ENCODE assay signal across 14 cellular contexts in genomic region chr4:126702747-126703146, GRCh38.
A peak's percentile ranks its signal among the peaks of the same experiment; 100 is the strongest.
DNase-seq lines count a peak whose midpoint lies in the region; ATAC-seq and TF ChIP-seq lines count a peak whose summit lies in the region.
"Had no signal": no experiment of that assay in that cellular context is flagged by ENCODE, and none has a peak within 500 bp of the region (broad histone marks: within the 10 kb centered on the region; RNA-seq: fewer than 3 reads in every experiment).

No MANE protein-coding gene starts in this region.

- no peak overlapping the region for H2AK5ac ChIP-seq in mesendoderm (ENCODE audit: low read length)

- H3K27me3 ChIP-seq in right cardiac atrium (ENCODE audit: control insufficient read depth, insufficient read depth) (no peaks in the 10 kb centered on the region), mesendoderm (ENCODE audit: insufficient read depth, low read length, poor library complexity) (no peaks in the 10 kb centered on the region), psoas muscle (ENCODE audit: insufficient read depth in 3 of 3, low read length in 2 of 3) (no peaks in the 10 kb centered on the region)
- H3K27me3 ChIP-seq: BLaER1 treated with 17β-estradiol and CSF1 and Interleukin-3, amounts not matched to agents 10 nM and 100 nM had no signal

- no peak overlapping the region for H3K23ac ChIP-seq in mesendoderm (ENCODE audit: low read length)

- H3K18ac ChIP-seq in mesendoderm (ENCODE audit: low read length) = no peak overlapping the region

- H3K4me1 ChIP-seq in right cardiac atrium (ENCODE audit: control insufficient read depth, insufficient read depth, low read length) = peaks cover 2% of the 10 kb centered on the region
- H3K4me1 ChIP-seq in mesendoderm (ENCODE audit: control insufficient read depth, low read depth, low read length) = no peaks in the 10 kb centered on the region
- H3K4me1 ChIP-seq in psoas muscle = no peaks in the 10 kb centered on the region
- H3K4me1 ChIP-seq: BLaER1 treated with 17β-estradiol and CSF1 and Interleukin-3, amounts not matched to agents 10 nM and 100 nM had no signal

- H3K9me3 ChIP-seq in right cardiac atrium (ENCODE audit: control insufficient read depth, low read length) (no peaks in the 10 kb centered on the region), psoas muscle (no peaks in the 10 kb centered on the region)
- H3K9me3 ChIP-seq: BLaER1 treated with 17β-estradiol and CSF1 and Interleukin-3, amounts not matched to agents 10 nM and 100 nM had no signal

- no peaks in the 10 kb centered on the region for H3K79me1 ChIP-seq in mesendoderm (ENCODE audit: low read length)

- H3K9ac ChIP-seq in mesendoderm (ENCODE audit: low read length) = no peak overlapping the region
- H3K9ac ChIP-seq: BLaER1 treated with 17β-estradiol and CSF1 and Interleukin-3, amounts not matched to agents 10 nM and 100 nM; GM23248 had no signal

- no peak overlapping the region for H2BK120ac ChIP-seq in mesendoderm (ENCODE audit: low read depth, low read length)

- no peak for TF ChIP-seq CTCF in psoas muscle (IDR thresholded peaks at IDR 0.05)

- H3K27ac ChIP-seq in right cardiac atrium (ENCODE audit: low read length) = no peak overlapping the region
- H3K27ac ChIP-seq in mesendoderm (ENCODE audit: low read depth, low read length) = no peak overlapping the region
- no peak overlapping the region for H3K27ac ChIP-seq in psoas muscle
- H3K27ac ChIP-seq: BLaER1 treated with 17β-estradiol and CSF1 and Interleukin-3, amounts not matched to agents 10 nM and 100 nM had no signal

- intact Hi-C loops in Right ventricle myocardium superior (cut with DNase I) = no loop called here
- intact Hi-C loops in right cardiac atrium (cut with DNase I) = no loop called here
- intact Hi-C loops in psoas muscle (cut with DNase I) = no loop called here

- no peak overlapping the region for H3K4ac ChIP-seq in mesendoderm (ENCODE audit: low read depth, low read length)

- DNase-seq in Right ventricle myocardium superior (no peak), right cardiac atrium (no peak), OCI-M1 (lab: John Stamatoyannopoulos, UW) (peak; percentile 24), mesendoderm (peak; percentile 44), psoas muscle (no peak), NCI-H1105 treated with DMSO at 0.1 percent for 48 hours (lab: John Stamatoyannopoulos, UW) (no peak)
- DNase-seq in stimulated activated naive CD4-positive, alpha-beta T cell treated with Interleukin-2 at 50 U/mL for 16 hours (lab: John Stamatoyannopoulos, UW) = no peak
- DNase-seq: ACHN; Calu3; CD4-positive, alpha-beta T cell; DMS 273 treated with DMSO at 0.1 percent for 48 hours; GM23248; H9 had no signal

- no peak overlapping the region for H2BK5ac ChIP-seq in mesendoderm (ENCODE audit: low read length)

- 54% methylated on average over 1 of the region's 1 CpG for WGBS in right cardiac atrium
- no CpG with 5 or more reads among the region's 1 CpG for WGBS in mesendoderm (ENCODE audit: extremely low coverage, insufficient coverage, low lambda C conversion rate)
- WGBS in psoas muscle, 3 donors = 84 to 93% (median 90%) methylated on average over 1 of the region's 1 CpG

- H4K5ac ChIP-seq in mesendoderm (ENCODE audit: low read length) = no peak overlapping the region

- ATAC-seq in Right ventricle myocardium superior (ENCODE audit: poor library complexity) (peak; percentile 40), right cardiac atrium (no peak), psoas muscle (no peak)

- H3K56ac ChIP-seq in mesendoderm (ENCODE audit: low read length) = no peak overlapping the region

- H3K36me3 ChIP-seq in mesendoderm (ENCODE audit: control insufficient read depth, insufficient read depth, low read length) (no peaks in the 10 kb centered on the region), psoas muscle (ENCODE audit: insufficient read depth in 1 of 2, low read depth in 1 of 2) (no peaks in the 10 kb centered on the region)
- H3K36me3 ChIP-seq: BLaER1 treated with 17β-estradiol and CSF1 and Interleukin-3, amounts not matched to agents 10 nM and 100 nM had no signal

- H2BK15ac ChIP-seq in mesendoderm (replicated peaks; ENCODE audit: low read depth) = no peak overlapping the region

- H3K4me2 ChIP-seq in mesendoderm (ENCODE audit: low read length) = no peak overlapping the region
- H3K4me2 ChIP-seq: BLaER1 treated with 17β-estradiol and CSF1 and Interleukin-3, amounts not matched to agents 10 nM and 100 nM had no signal

- H4K8ac ChIP-seq in mesendoderm (ENCODE audit: low read depth, low read length) = no peak overlapping the region

- H3K79me2 ChIP-seq in mesendoderm (ENCODE audit: control insufficient read depth, insufficient read depth, low read length) = no peaks in the 10 kb centered on the region

- H3K4me3 ChIP-seq in right cardiac atrium (ENCODE audit: low read length) (no peak overlapping the region), mesendoderm (ENCODE audit: low read length) (no peak overlapping the region), psoas muscle (no peak overlapping the region)
- H3K4me3 ChIP-seq: BLaER1 treated with 17β-estradiol and CSF1 and Interleukin-3, amounts not matched to agents 10 nM and 100 nM; GM23248 had no signal

Comparison
In these comparisons a context has a peak if more than half of its experiments do, and no peak if none do; other contexts are left out.
1. DNase-seq: peak in OCI-M1 (single experiment) and mesendoderm (single experiment); none in Right ventricle myocardium superior (single experiment), right cardiac atrium (0 of 3), stimulated activated naive CD4-positive, alpha-beta T cell treated with Interleukin-2 at 50 U/mL for 16 hours (single experiment), psoas muscle (0 of 2) and NCI-H1105 treated with DMSO at 0.1 percent for 48 hours (single experiment).